ENCODE assay signal across 18 cellular contexts in genomic region chr17:51155416-51155815, GRCh38. TPM values are rescaled to one million over a fixed set of nuclear protein-coding genes. Genes with fewer than 3 reads are reported as not detected.
A peak's percentile ranks its signal among the peaks of the same experiment; 100 is the strongest.
DNase-seq lines count a peak whose midpoint lies in the region; ATAC-seq and TF ChIP-seq lines count a peak whose summit lies in the region.
"Had no signal": no experiment of that assay in that cellular context is flagged by ENCODE, and none has a peak within 500 bp of the region (broad histone marks: within the 10 kb centered on the region; RNA-seq: fewer than 3 reads in every experiment).

No MANE protein-coding gene starts in this region.

- CTCF ChIA-PET in activated naive CD4-positive, alpha-beta T cell treated with anti-CD3 and anti-CD28 coated beads, Interleukin-2, amount 10 ng/mL, durations not matched to agents 7 days and 5 days (lab: Charles Lee), result interaction anchor here (0.7 to 2.0 kb wide), 4 partner anchors 10 to 303 kb away, joined by 3 to 6 read pairs (median 4); no protein-coding TSS in a partner anchor

- H3K4me3 ChIP-seq in MG63 (peak overlapping the region; percentile 78), sigmoid colon (no peak overlapping the region)
- H3K4me3 ChIP-seq: colonic mucosa, gastroesophageal sphincter, ovary had no signal

- no peaks in the 10 kb centered on the region for H3K27me3 Mint-ChIP-seq in activated naive CD4-positive, alpha-beta T cell treated with anti-CD3 and anti-CD28 coated beads, Interleukin-2, amount 10 ng/mL, durations not matched to agents 7 days and 5 days
- no peaks in the 10 kb centered on the region for H3K27me3 Mint-ChIP-seq in stimulated activated naive CD8-positive, alpha-beta T cell treated with anti-CD3 and anti-CD28 coated beads, Interleukin-15, amount 100 ng/mL, for 72 hours
- H3K27me3 Mint-ChIP-seq: activated B cell treated with CpG ODN at 0.5 μM for 24 hours, T-cell had no signal

- intact Hi-C loops in sigmoid colon (cut with DNase I), result loop anchor here (10.0 kb wide), 1 partner anchor 611 kb away; the partner anchor contains the start of gene SPATA20

- H3K9me3 Mint-ChIP-seq in activated naive CD4-positive, alpha-beta T cell treated with anti-CD3 and anti-CD28 coated beads, Interleukin-2, amount 10 ng/mL, durations not matched to agents 7 days and 5 days, result no peaks in the 10 kb centered on the region
- no peaks in the 10 kb centered on the region for H3K9me3 Mint-ChIP-seq in stimulated activated naive CD8-positive, alpha-beta T cell treated with anti-CD3 and anti-CD28 coated beads, Interleukin-15, amount 100 ng/mL, for 72 hours
- H3K9me3 Mint-ChIP-seq: activated B cell treated with CpG ODN at 0.5 μM for 24 hours, T-cell had no signal

- peaks cover 57% of the 10 kb centered on the region for H3K36me3 ChIP-seq in MG63
- H3K36me3 ChIP-seq in sigmoid colon, result peaks cover 0 to 15% (median 0%) of the 10 kb centered on the region in 4 donors
- H3K36me3 ChIP-seq: colonic mucosa, ovary had no signal

- H3K4me1 Mint-ChIP-seq in activated naive CD4-positive, alpha-beta T cell treated with anti-CD3 and anti-CD28 coated beads, Interleukin-2, amount 10 ng/mL, durations not matched to agents 7 days and 5 days, result peaks cover 10% of the 10 kb centered on the region
- peaks cover 35% of the 10 kb centered on the region for H3K4me1 Mint-ChIP-seq in stimulated activated naive CD8-positive, alpha-beta T cell treated with anti-CD3 and anti-CD28 coated beads, Interleukin-15, amount 100 ng/mL, for 72 hours

- ATAC-seq in esophagus mucosa (peak; percentile 27), GM19467 (IDR thresholded peaks at IDR 0.05; ENCODE audit: unreplicated experiment) (no peak)
- ATAC-seq in stimulated activated naive CD8-positive, alpha-beta T cell treated with anti-CD3 and anti-CD28 coated beads, Interleukin-15, amount 100 ng/mL, for 72 hours, result no peak
- ATAC-seq: gastroesophageal sphincter, left lung, T-cell had no signal

- H3K36me3 Mint-ChIP-seq in activated naive CD4-positive, alpha-beta T cell treated with anti-CD3 and anti-CD28 coated beads, Interleukin-2, amount 10 ng/mL, durations not matched to agents 7 days and 5 days, result peaks cover 24% of the 10 kb centered on the region

- peak overlapping the region; percentile 13 for H3K4me3 Mint-ChIP-seq in activated naive CD4-positive, alpha-beta T cell treated with anti-CD3 and anti-CD28 coated beads, Interleukin-2, amount 10 ng/mL, durations not matched to agents 7 days and 5 days
- H3K4me3 Mint-ChIP-seq in stimulated activated naive CD8-positive, alpha-beta T cell treated with anti-CD3 and anti-CD28 coated beads, Interleukin-15, amount 100 ng/mL, for 72 hours, result peak overlapping the region in 1 of 2 donors; percentile 58

- DNase-seq in activated naive CD4-positive, alpha-beta T cell treated with anti-CD3 and anti-CD28 coated beads, Interleukin-2, amount 10 ng/mL, durations not matched to agents 7 days and 5 days, result no peak
- DNase-seq in activated naive CD4-positive, alpha-beta T cell treated with Interleukin-2 at 50 U/mL for 16 hours, result no peak
- DNase-seq in MG63 (no peak), sigmoid colon (no peak), SIG-M5 treated with dmso at 0.1 percent for 504 hours (lab: John Stamatoyannopoulos, UW; ENCODE audit: unreplicated experiment) (no peak)
- DNase-seq in stimulated activated naive CD8-positive, alpha-beta T cell treated with anti-CD3 and anti-CD28 coated beads, Interleukin-15, amount 100 ng/mL, for 72 hours, result no peak
- DNase-seq: activated B cell treated with CpG ODN at 0.5 μM for 24 hours; colonic mucosa; GDM1; left lung; NCI-H1436 treated with DMSO at 0.1 percent for 48 hours; NCI-H748 treated with DMSO at 0.1 percent for 48 hours; ovary; stimulated activated CD4-positive, alpha-beta T cell treated with anti-CD3 and anti-CD28 coated beads, Interleukin-2, amount 100 ng/mL, for 48 hours; T-cell had no signal

- no peak overlapping the region for H3K27ac Mint-ChIP-seq in activated naive CD4-positive, alpha-beta T cell treated with anti-CD3 and anti-CD28 coated beads, Interleukin-2, amount 10 ng/mL, durations not matched to agents 7 days and 5 days
- peak overlapping the region; percentile 27 to 37 for H3K27ac Mint-ChIP-seq in stimulated activated naive CD8-positive, alpha-beta T cell treated with anti-CD3 and anti-CD28 coated beads, Interleukin-15, amount 100 ng/mL, for 72 hours
- H3K27ac Mint-ChIP-seq: activated B cell treated with CpG ODN at 0.5 μM for 24 hours had no signal

- no peak overlapping the region for H3K27ac ChIP-seq in sigmoid colon
- H3K27ac ChIP-seq: colonic mucosa, gastroesophageal sphincter, left lung, ovary had no signal

- H3K27me3 ChIP-seq in MG63 (no peaks in the 10 kb centered on the region), sigmoid colon (no peaks in the 10 kb centered on the region)
- H3K27me3 ChIP-seq: colonic mucosa, gastroesophageal sphincter, left lung, ovary had no signal

- H3K4me1 ChIP-seq in sigmoid colon, result peaks cover 0 to 22% (median 18%) of the 10 kb centered on the region in 4 donors

- H3K9me3 ChIP-seq in MG63, result no peaks in the 10 kb centered on the region
- no peaks in the 10 kb centered on the region for H3K9me3 ChIP-seq in sigmoid colon
- H3K9me3 ChIP-seq: colonic mucosa, gastroesophageal sphincter, left lung, ovary had no signal

- TF ChIP-seq POLR2A in sigmoid colon (IDR thresholded peaks at IDR 0.05), result no peak

- TF ChIP-seq CTCF in sigmoid colon (IDR thresholded peaks at IDR 0.05), result no peak

- 95 to 98% methylated on average over 8 of the region's 8 CpGs for WGBS in sigmoid colon, 2 donors

- no peak for TF ChIP-seq EP300 in sigmoid colon (IDR thresholded peaks at IDR 0.05)

RNA-seq across cellular contexts. Expression of gene NME1, which starts 2.1 kb away (rescaled TPM):
- total RNA-seq in MG63 (2014; rRNA removed; shearing (Covaris generic); ENCODE audit: low replicate concordance), result 786 and 881 TPM in 2 replicates
- total RNA-seq in esophagus mucosa, result 108 TPM
- 10 to 100 TPM; 12.5 to 37.7 (median 17.4) TPM for total RNA-seq in sigmoid colon
- 100 to 1,000 TPM in 1 of 3 donors, 10 to 100 TPM in 2; 37.8 to 153 (median 59.2) TPM for polyA plus RNA-seq in sigmoid colon

RNA-seq across cellular contexts. Expression of gene NME2, which starts 10.8 kb away (rescaled TPM):
- 1,130 and 1,229 TPM in 2 replicates for total RNA-seq in MG63 (2014; rRNA removed; shearing (Covaris generic); ENCODE audit: low replicate concordance)
- 683 TPM for total RNA-seq in esophagus mucosa
- total RNA-seq in sigmoid colon, result 100 to 1,000 TPM; 443 to 532 (median 524) TPM
- 100 to 1,000 TPM; 796 to 957 (median 812) TPM for polyA plus RNA-seq in sigmoid colon

RNA-seq across cellular contexts. Expression of gene SPAG9, which starts 34.7 kb away (rescaled TPM):
- 53.8 and 65.5 TPM in 2 replicates for total RNA-seq in MG63 (2014; rRNA removed; shearing (Covaris generic); ENCODE audit: low replicate concordance)
- total RNA-seq in esophagus mucosa, result 40.4 TPM
- 10 to 100 TPM; 74.3 to 79.9 (median 77.0) TPM for total RNA-seq in sigmoid colon
- polyA plus RNA-seq in sigmoid colon, result 10 to 100 TPM; 21.6 to 39.8 (median 29.8) TPM
